Comparison of ENCODE assay signal across 1 cellular context in genomic region chr19:43594710-43595604, GRCh38.
TF ChIP-seq lines count a peak whose summit lies in the region.

No MANE protein-coding gene starts in this region.

TF ChIP-seq in WTC11, 78 proteins besides CTCF, POLR2A, EP300 and RAD21 (continued from another document):
- TF ChIP-seq, protein P1, sequence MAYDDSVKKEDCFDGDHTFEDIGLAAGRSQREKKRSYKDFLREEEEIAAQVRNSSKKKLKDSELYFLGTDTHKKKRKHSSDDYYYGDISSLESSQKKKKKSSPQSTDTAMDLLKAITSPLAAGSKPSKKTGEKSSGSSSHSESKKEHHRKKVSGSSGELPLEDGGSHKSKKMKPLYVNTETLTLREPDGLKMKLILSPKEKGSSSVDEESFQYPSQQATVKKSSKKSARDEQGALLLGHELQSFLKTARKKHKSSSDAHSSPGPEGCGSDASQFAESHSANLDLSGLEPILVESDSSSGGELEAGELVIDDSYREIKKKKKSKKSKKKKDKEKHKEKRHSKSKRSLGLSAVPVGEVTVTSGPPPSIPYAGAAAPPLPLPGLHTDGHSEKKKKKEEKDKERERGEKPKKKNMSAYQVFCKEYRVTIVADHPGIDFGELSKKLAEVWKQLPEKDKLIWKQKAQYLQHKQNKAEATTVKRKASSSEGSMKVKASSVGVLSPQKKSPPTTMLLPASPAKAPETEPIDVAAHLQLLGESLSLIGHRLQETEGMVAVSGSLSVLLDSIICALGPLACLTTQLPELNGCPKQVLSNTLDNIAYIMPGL (CRISPR knock-in tag; IDR thresholded peaks at IDR 0.05) = 0 out of 2 replicates have a peak, but pooled peaks have one; percentile 43
